10 cellular contexts compared by ENCODE assay signal in genomic region chr1:67134692-67135091, GRCh38. TPM values are rescaled to one million over a fixed set of nuclear protein-coding genes. Genes with fewer than 3 reads are reported as not detected.
DNase-seq lines count a peak whose midpoint lies in the region; ATAC-seq and TF ChIP-seq lines count a peak whose summit lies in the region.
"Had no signal": no experiment of that assay in that cellular context is flagged by ENCODE, and none has a peak within 500 bp of the region (broad histone marks: within the 10 kb centered on the region; RNA-seq: fewer than 3 reads in every experiment).

Gene C1orf141 (minus strand): TSS chr1:67134970. CDS start chr1:67127240, 7,730 bp downstream.

- H3K9me3 Mint-ChIP-seq in CD4-positive, alpha-beta T cell, result no peaks in the 10 kb centered on the region

- H3K4ac ChIP-seq in neuronal stem cell (ENCODE audit: low read length), result no peak within 1 kb of the TSS

- CTCF ChIA-PET in CD4-positive, alpha-beta T cell (lab: Charles Lee), result interaction anchor here (0.6 kb wide), 1 partner anchor 139 kb away, joined by 3 read pairs; no protein-coding TSS in a partner anchor

- DNase-seq in CD4-positive, alpha-beta T cell, result peak in 2 of 10 experiments; percentile 4 to 13
- peak; percentile 20 to 26 for DNase-seq in activated CD4-positive, alpha-beta T cell treated with anti-CD3 and anti-CD28 coated beads, Interleukin-2, amount 50 U/mL, for 48 hours
- peak; percentile 21 for DNase-seq in fibroblast of villous mesenchyme (ENCODE audit: low read depth)
- peak; percentile 48 for DNase-seq in neuronal stem cell (ENCODE audit: low spot score)
- DNase-seq in GF-D8 (lab: John Stamatoyannopoulos, UW), result no peak
- DNase-seq: GDM1 had no signal

- H3K4me3 Mint-ChIP-seq in CD4-positive, alpha-beta T cell, result peak within 1 kb of the TSS; percentile 79

- H4K8ac ChIP-seq in neuronal stem cell (ENCODE audit: low read depth, low read length), result no peak within 1 kb of the TSS

- H2AFZ ChIP-seq in neuronal stem cell (ENCODE audit: low read length), result peak within 1 kb of the TSS; percentile 58

- no peaks in the 10 kb centered on the region for H3K36me3 ChIP-seq in neuronal stem cell (replicated peaks in 1 of 2; ENCODE audit: control insufficient read depth in 2 of 2, insufficient read depth in 2 of 2, low read length in 2 of 2)

- intact Hi-C loops in CD4-positive, alpha-beta T cell (cut with DNase I, micrococcal nuclease), result loop anchor here in 1 of 2 experiments (5.0 kb wide), 1 partner anchor 77 kb away; no protein-coding TSS in a partner anchor

- ATAC-seq in CD4-positive, alpha-beta T cell (ENCODE audit: poor library complexity), result peak; percentile 61
- ATAC-seq in HG03354 (IDR thresholded peaks at IDR 0.05; ENCODE audit: poor library complexity, severe bottlenecking, unreplicated experiment) (no peak), HG02678 (IDR thresholded peaks at IDR 0.05; ENCODE audit: unreplicated experiment) (no peak), HG02884 (IDR thresholded peaks at IDR 0.05; ENCODE audit: unreplicated experiment) (no peak)

- no peaks in the 10 kb centered on the region for H3K9me3 ChIP-seq in CD4-positive, alpha-beta T cell (ENCODE audit: control insufficient read depth, low read length)
- H3K9me3 ChIP-seq in neuronal stem cell (replicated peaks in 1 of 2; ENCODE audit: control insufficient read depth in 2 of 2, insufficient read depth in 1 of 2, low read depth in 1 of 2, low read length in 2 of 2), result no peaks in the 10 kb centered on the region

- no peak within 1 kb of the TSS for H3K27ac ChIP-seq in CD4-positive, alpha-beta T cell (ENCODE audit: low read depth, low read length)
- no peak within 1 kb of the TSS for H3K27ac ChIP-seq in neuronal stem cell (replicated peaks; ENCODE audit: low read length)

- H3K18ac ChIP-seq in neuronal stem cell (ENCODE audit: low read length), result no peak within 1 kb of the TSS

- no peak within 1 kb of the TSS for H2AK5ac ChIP-seq in neuronal stem cell (ENCODE audit: low read depth, low read length)

- peaks cover 12% of the 10 kb centered on the region for H3K4me1 Mint-ChIP-seq in CD4-positive, alpha-beta T cell (ENCODE audit: low read depth)

- H2BK12ac ChIP-seq in neuronal stem cell (ENCODE audit: low read length), result no peak within 1 kb of the TSS

- H3K4me3 ChIP-seq in fibroblast of villous mesenchyme (ENCODE audit: low read depth, low read length), result peak within 1 kb of the TSS; percentile 35
- H3K4me3 ChIP-seq in neuronal stem cell (ENCODE audit: low read length in 2 of 2), result peak within 1 kb of the TSS in 1 of 2 donors; percentile 67

- no peaks in the 10 kb centered on the region for H3K79me1 ChIP-seq in neuronal stem cell (ENCODE audit: low read depth, low read length)

- H2BK5ac ChIP-seq in neuronal stem cell (ENCODE audit: low read length), result no peak within 1 kb of the TSS

- no peak within 1 kb of the TSS for H2BK120ac ChIP-seq in neuronal stem cell (ENCODE audit: low read depth, low read length)

- peaks cover 6% of the 10 kb centered on the region for H3K27me3 Mint-ChIP-seq in CD4-positive, alpha-beta T cell

- no peak within 1 kb of the TSS for H3K27ac Mint-ChIP-seq in CD4-positive, alpha-beta T cell

- H2BK15ac ChIP-seq in neuronal stem cell (ENCODE audit: low read length), result no peak within 1 kb of the TSS

- peak within 1 kb of the TSS; percentile 40 for H3K4me2 ChIP-seq in neuronal stem cell (ENCODE audit: insufficient read depth, low read length, poor library complexity, severe bottlenecking)

- no peak within 1 kb of the TSS for H4K91ac ChIP-seq in neuronal stem cell (ENCODE audit: low read depth, low read length, poor library complexity)

- no peak for TF ChIP-seq CTCF in CD4-positive, alpha-beta T cell (IDR thresholded peaks at IDR 0.05)
- no peak for TF ChIP-seq CTCF in fibroblast of villous mesenchyme (IDR thresholded peaks at IDR 0.05; ENCODE audit: insufficient read depth, low read depth, low read length)

- no peak within 1 kb of the TSS for H3K9ac ChIP-seq in neuronal stem cell (ENCODE audit: low read depth, low read length, poor library complexity)

- H3K23ac ChIP-seq in neuronal stem cell (ENCODE audit: low read depth, low read length, poor library complexity), result no peak within 1 kb of the TSS

- H3K36me3 Mint-ChIP-seq in CD4-positive, alpha-beta T cell (ENCODE audit: low read depth), result no peaks in the 10 kb centered on the region

- POLR2A ChIA-PET in CD4-positive, alpha-beta T cell (lab: Charles Lee), result no interaction called here

- H3K4me1 ChIP-seq in neuronal stem cell (ENCODE audit: control insufficient read depth in 2 of 2, insufficient read depth in 1 of 2, low read depth in 1 of 2, low read length in 2 of 2), result peaks cover 4 to 15% of the 10 kb centered on the region in 2 donors

- H3K14ac ChIP-seq in neuronal stem cell (ENCODE audit: low read length), result no peak within 1 kb of the TSS

- H3K27me3 ChIP-seq in CD4-positive, alpha-beta T cell (ENCODE audit: control insufficient read depth, insufficient read depth, low read length), result no peaks in the 10 kb centered on the region
- no peaks in the 10 kb centered on the region for H3K27me3 ChIP-seq in neuronal stem cell (ENCODE audit: control insufficient read depth in 3 of 3, insufficient read depth in 3 of 3, low read depth in 1 of 3, low read length in 3 of 3)

- WGBS in neuronal stem cell (ENCODE audit: extremely low coverage in 2 of 2, insufficient read length in 2 of 2, insufficient replicate concordance in 1 of 2), 2 donors, result no CpG with 5 or more reads among the region's 28 CpGs

RNA-seq across cellular contexts. Expression of gene C1orf141, which starts in this region (rescaled TPM):
- not detected for total RNA-seq in CD4-positive, alpha-beta T cell
- total RNA-seq in fibroblast of villous mesenchyme, result not detected in 2 replicates
- polyA plus RNA-seq in neuronal stem cell (2013, experiment 1 of 2), result 0.06 TPM
- polyA plus RNA-seq in neuronal stem cell (2013, experiment 2 of 2), result 0.12 TPM
- total RNA-seq: T-helper 2 cell treated with Interferon-gamma antibody and Interleukin-4, amounts not matched to agents 100 ng/mL and 5 ng/mL, for 36 hours had no signal

Comparison
In these comparisons a context has a peak if more than half of its experiments do, and no peak if none do; other contexts are left out.
1. Peak in ATAC-seq in CD4-positive, alpha-beta T cell; RNA of the gene not detected or under 1 TPM.
2. Peak in DNase-seq and H3K4me3 ChIP-seq in fibroblast of villous mesenchyme; RNA of the gene not detected or under 1 TPM.